Comparison of ENCODE assay signal across 1 cellular context in genomic region chr2:75521225-75521872, GRCh38.
TF ChIP-seq lines count a peak whose summit lies in the region.

No MANE protein-coding gene starts in this region.

TF ChIP-seq in HepG2, 621 proteins besides CTCF, POLR2A, EP300 and RAD21 (continued from another document and continues in another):
- no peak for TF ChIP-seq ZNF292 (CRISPR knock-in tag; IDR thresholded peaks at IDR 0.05; ENCODE audit: borderline replicate concordance, low read depth)
- TF ChIP-seq ZNF678 (CRISPR knock-in tag; IDR thresholded peaks at IDR 0.05): no peak
- TF ChIP-seq U2AF1 (optimal IDR thresholded peaks at IDR 0.05; ENCODE audit: low read depth, low read length): no peak
- 0 out of 2 replicates have a peak, but pooled peaks have one; percentile 31 for TF ChIP-seq MIER2 (CRISPR knock-in tag; IDR thresholded peaks at IDR 0.05)
- peak; percentile 74 for TF ChIP-seq PATZ1 (CRISPR knock-in tag; IDR thresholded peaks at IDR 0.05)
- no peak for TF ChIP-seq TRIM24 (CRISPR knock-in tag; IDR thresholded peaks at IDR 0.05)
- TF ChIP-seq RARA (CRISPR knock-in tag; IDR thresholded peaks at IDR 0.05): peak; percentile 95
- TF ChIP-seq NCOA5 (CRISPR knock-in tag; IDR thresholded peaks at IDR 0.05): no peak
- peak; percentile 93; the same call in 1 of the 2 replicates for TF ChIP-seq ZBTB20 (CRISPR knock-in tag; IDR thresholded peaks at IDR 0.05; ENCODE audit: borderline replicate concordance, low read depth)
- no peak for TF ChIP-seq SRSF1 (optimal IDR thresholded peaks at IDR 0.05; ENCODE audit: low read depth, low read length)
- peak; percentile 90 for TF ChIP-seq SOX5 (CRISPR knock-in tag; IDR thresholded peaks at IDR 0.05; ENCODE audit: borderline replicate concordance)
- TF ChIP-seq, protein P1, sequence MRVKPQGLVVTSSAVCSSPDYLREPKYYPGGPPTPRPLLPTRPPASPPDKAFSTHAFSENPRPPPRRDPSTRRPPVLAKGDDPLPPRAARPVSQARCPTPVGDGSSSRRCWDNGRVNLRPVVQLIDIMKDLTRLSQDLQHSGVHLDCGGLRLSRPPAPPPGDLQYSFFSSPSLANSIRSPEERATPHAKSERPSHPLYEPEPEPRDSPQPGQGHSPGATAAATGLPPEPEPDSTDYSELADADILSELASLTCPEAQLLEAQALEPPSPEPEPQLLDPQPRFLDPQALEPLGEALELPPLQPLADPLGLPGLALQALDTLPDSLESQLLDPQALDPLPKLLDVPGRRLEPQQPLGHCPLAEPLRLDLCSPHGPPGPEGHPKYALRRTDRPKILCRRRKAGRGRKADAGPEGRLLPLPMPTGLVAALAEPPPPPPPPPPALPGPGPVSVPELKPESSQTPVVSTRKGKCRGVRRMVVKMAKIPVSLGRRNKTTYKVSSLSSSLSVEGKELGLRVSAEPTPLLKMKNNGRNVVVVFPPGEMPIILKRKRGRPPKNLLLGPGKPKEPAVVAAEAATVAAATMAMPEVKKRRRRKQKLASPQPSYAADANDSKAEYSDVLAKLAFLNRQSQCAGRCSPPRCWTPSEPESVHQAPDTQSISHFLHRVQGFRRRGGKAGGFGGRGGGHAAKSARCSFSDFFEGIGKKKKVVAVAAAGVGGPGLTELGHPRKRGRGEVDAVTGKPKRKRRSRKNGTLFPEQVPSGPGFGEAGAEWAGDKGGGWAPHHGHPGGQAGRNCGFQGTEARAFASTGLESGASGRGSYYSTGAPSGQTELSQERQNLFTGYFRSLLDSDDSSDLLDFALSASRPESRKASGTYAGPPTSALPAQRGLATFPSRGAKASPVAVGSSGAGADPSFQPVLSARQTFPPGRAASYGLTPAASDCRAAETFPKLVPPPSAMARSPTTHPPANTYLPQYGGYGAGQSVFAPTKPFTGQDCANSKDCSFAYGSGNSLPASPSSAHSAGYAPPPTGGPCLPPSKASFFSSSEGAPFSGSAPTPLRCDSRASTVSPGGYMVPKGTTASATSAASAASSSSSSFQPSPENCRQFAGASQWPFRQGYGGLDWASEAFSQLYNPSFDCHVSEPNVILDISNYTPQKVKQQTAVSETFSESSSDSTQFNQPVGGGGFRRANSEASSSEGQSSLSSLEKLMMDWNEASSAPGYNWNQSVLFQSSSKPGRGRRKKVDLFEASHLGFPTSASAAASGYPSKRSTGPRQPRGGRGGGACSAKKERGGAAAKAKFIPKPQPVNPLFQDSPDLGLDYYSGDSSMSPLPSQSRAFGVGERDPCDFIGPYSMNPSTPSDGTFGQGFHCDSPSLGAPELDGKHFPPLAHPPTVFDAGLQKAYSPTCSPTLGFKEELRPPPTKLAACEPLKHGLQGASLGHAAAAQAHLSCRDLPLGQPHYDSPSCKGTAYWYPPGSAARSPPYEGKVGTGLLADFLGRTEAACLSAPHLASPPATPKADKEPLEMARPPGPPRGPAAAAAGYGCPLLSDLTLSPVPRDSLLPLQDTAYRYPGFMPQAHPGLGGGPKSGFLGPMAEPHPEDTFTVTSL (CRISPR knock-in tag; IDR thresholded peaks at IDR 0.05; ENCODE audit: borderline replicate concordance): peak; percentile 97; the same call in 1 of the 2 replicates
- TF ChIP-seq MLXIP (CRISPR knock-in tag; IDR thresholded peaks at IDR 0.05; ENCODE audit: borderline replicate concordance): no peak
- TF ChIP-seq, protein P2, sequence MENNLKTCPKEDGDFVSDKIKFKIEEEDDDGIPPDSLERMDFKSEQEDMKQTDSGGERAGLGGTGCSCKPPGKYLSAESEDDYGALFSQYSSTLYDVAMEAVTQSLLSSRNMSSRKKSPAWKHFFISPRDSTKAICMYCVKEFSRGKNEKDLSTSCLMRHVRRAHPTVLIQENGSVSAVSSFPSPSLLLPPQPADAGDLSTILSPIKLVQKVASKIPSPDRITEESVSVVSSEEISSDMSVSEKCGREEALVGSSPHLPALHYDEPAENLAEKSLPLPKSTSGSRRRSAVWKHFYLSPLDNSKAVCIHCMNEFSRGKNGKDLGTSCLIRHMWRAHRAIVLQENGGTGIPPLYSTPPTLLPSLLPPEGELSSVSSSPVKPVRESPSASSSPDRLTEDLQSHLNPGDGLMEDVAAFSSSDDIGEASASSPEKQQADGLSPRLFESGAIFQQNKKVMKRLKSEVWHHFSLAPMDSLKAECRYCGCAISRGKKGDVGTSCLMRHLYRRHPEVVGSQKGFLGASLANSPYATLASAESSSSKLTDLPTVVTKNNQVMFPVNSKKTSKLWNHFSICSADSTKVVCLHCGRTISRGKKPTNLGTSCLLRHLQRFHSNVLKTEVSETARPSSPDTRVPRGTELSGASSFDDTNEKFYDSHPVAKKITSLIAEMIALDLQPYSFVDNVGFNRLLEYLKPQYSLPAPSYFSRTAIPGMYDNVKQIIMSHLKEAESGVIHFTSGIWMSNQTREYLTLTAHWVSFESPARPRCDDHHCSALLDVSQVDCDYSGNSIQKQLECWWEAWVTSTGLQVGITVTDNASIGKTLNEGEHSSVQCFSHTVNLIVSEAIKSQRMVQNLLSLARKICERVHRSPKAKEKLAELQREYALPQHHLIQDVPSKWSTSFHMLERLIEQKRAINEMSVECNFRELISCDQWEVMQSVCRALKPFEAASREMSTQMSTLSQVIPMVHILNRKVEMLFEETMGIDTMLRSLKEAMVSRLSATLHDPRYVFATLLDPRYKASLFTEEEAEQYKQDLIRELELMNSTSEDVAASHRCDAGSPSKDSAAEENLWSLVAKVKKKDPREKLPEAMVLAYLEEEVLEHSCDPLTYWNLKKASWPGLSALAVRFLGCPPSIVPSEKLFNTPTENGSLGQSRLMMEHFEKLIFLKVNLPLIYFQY (CRISPR knock-in tag; IDR thresholded peaks at IDR 0.05; ENCODE audit: borderline replicate concordance): 0 out of 2 replicates have a peak, but pooled peaks have one; percentile 43
- peak; percentile 41; the same call in 1 of the 2 replicates for TF ChIP-seq ZBTB3 (CRISPR knock-in tag; IDR thresholded peaks at IDR 0.05; ENCODE audit: borderline replicate concordance, low read depth)
- no peak for TF ChIP-seq NONO (IDR thresholded peaks at IDR 0.05)
- TF ChIP-seq NONO (CRISPR knock-in tag; conservative IDR thresholded peaks at IDR 0.05): peak; percentile 62; the same call in 1 of the 2 replicates
- TF ChIP-seq SMARCE1 (IDR thresholded peaks at IDR 0.05; ENCODE audit: borderline replicate concordance): peak; percentile 71; the same call in 1 of the 2 replicates
- TF ChIP-seq, protein P3, sequence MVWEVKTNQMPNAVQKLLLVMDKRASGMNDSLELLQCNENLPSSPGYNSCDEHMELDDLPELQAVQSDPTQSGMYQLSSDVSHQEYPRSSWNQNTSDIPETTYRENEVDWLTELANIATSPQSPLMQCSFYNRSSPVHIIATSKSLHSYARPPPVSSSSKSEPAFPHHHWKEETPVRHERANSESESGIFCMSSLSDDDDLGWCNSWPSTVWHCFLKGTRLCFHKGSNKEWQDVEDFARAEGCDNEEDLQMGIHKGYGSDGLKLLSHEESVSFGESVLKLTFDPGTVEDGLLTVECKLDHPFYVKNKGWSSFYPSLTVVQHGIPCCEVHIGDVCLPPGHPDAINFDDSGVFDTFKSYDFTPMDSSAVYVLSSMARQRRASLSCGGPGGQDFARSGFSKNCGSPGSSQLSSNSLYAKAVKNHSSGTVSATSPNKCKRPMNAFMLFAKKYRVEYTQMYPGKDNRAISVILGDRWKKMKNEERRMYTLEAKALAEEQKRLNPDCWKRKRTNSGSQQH (CRISPR knock-in tag; IDR thresholded peaks at IDR 0.05; ENCODE audit: low read depth): peak; percentile 71; the same call in 1 of the 2 replicates
- no peak for TF ChIP-seq ZNF234 (CRISPR knock-in tag; conservative IDR thresholded peaks at IDR 0.05)
- peak; percentile 38; the same call in 1 of the 2 replicates for TF ChIP-seq FOXK2 (IDR thresholded peaks at IDR 0.05)
- TF ChIP-seq, protein P4, sequence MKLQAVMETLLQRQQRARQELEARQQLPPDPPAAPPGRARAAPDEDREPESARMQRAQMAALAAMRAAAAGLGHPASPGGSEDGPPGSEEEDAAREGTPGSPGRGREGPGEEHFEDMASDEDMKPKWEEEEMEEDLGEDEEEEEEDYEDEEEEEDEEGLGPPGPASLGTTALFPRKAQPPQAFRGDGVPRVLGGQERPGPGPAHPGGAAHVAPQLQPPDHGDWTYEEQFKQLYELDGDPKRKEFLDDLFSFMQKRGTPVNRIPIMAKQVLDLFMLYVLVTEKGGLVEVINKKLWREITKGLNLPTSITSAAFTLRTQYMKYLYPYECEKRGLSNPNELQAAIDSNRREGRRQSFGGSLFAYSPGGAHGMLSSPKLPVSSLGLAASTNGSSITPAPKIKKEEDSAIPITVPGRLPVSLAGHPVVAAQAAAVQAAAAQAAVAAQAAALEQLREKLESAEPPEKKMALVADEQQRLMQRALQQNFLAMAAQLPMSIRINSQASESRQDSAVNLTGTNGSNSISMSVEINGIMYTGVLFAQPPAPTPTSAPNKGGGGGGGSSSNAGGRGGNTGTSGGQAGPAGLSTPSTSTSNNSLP (IDR thresholded peaks at IDR 0.05; ENCODE audit: low read depth, low read length): peak; percentile 99
- peak in 1 of 2 experiments; percentile 60; a peak in 2 of 4 replicates for TF ChIP-seq NR2F1 (CRISPR knock-in tag; IDR thresholded peaks at IDR 0.05)
- TF ChIP-seq, protein P5, sequence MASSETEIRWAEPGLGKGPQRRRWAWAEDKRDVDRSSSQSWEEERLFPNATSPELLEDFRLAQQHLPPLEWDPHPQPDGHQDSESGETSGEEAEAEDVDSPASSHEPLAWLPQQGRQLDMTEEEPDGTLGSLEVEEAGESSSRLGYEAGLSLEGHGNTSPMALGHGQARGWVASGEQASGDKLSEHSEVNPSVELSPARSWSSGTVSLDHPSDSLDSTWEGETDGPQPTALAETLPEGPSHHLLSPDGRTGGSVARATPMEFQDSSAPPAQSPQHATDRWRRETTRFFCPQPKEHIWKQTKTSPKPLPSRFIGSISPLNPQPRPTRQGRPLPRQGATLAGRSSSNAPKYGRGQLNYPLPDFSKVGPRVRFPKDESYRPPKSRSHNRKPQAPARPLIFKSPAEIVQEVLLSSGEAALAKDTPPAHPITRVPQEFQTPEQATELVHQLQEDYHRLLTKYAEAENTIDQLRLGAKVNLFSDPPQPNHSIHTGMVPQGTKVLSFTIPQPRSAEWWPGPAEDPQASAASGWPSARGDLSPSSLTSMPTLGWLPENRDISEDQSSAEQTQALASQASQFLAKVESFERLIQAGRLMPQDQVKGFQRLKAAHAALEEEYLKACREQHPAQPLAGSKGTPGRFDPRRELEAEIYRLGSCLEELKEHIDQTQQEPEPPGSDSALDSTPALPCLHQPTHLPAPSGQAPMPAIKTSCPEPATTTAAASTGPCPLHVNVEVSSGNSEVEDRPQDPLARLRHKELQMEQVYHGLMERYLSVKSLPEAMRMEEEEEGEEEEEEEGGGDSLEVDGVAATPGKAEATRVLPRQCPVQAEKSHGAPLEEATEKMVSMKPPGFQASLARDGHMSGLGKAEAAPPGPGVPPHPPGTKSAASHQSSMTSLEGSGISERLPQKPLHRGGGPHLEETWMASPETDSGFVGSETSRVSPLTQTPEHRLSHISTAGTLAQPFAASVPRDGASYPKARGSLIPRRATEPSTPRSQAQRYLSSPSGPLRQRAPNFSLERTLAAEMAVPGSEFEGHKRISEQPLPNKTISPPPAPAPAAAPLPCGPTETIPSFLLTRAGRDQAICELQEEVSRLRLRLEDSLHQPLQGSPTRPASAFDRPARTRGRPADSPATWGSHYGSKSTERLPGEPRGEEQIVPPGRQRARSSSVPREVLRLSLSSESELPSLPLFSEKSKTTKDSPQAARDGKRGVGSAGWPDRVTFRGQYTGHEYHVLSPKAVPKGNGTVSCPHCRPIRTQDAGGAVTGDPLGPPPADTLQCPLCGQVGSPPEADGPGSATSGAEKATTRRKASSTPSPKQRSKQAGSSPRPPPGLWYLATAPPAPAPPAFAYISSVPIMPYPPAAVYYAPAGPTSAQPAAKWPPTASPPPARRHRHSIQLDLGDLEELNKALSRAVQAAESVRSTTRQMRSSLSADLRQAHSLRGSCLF (CRISPR knock-in tag; IDR thresholded peaks at IDR 0.05; ENCODE audit: borderline replicate concordance): no peak
- TF ChIP-seq ISL2 (CRISPR knock-in tag; IDR thresholded peaks at IDR 0.05): peak; percentile 100
- peak; percentile 59; the same call in 1 of the 2 replicates for TF ChIP-seq SKIL (CRISPR knock-in tag; IDR thresholded peaks at IDR 0.05; ENCODE audit: borderline replicate concordance)
- TF ChIP-seq ERF (CRISPR knock-in tag; IDR thresholded peaks at IDR 0.05): peak; percentile 59; the same call in 1 of the 2 replicates
